In the genomic region with DNA sequence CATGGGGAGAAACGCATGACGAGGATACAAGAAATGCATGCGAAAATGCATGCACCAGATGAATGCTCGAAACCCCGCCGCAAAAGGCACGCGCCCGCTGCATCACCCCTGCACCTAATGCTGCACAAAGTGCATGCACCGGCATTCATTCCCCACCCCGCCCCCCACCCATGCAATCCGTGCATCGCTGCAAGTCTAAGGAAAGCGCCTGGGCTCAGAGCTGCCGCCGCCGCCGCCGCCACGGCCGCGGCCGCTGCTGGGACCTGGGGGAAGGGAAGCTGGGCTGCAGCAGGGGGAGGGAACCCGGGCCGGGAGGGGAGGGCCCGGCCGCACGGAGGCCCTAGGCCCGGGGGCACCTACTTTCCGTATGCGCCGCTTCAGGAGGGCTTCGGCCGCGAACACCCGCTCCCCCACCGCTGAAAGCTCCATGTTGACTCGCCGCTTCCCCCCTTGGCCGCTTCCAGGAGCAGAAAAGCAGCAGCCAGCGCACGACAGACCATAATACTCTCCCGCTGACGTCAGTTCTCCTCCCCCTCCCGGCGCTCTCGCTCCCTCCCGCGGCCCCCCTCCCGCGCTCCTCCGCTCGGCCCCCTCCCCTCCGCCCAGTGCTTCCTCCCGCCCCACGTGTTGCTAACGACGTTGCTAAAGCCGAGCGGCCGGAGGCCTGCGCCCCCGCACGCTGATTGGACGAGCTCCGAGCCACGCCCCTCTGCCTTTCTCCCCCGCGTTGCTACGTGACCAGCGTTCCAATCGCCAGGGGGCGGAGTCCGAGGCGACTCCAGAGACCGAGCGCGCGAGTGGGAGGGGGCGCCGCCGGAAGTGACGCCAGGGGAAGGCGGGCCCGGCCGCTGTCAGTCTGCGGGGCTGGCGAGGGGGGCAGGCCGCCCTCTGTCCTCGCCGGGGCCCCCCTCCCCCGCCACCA, we compare ENCODE assay signal across 8 cellular contexts. TPM values are rescaled to one million over a fixed set of nuclear protein-coding genes. Genes with fewer than 3 reads are reported as not detected.
DNase-seq lines count a peak whose midpoint lies in the region; ATAC-seq lines count a peak whose summit lies in the region.

A gene (minus strand): TSS at position 508 of the 922 bp plus-strand sequence. CDS start 79 bp downstream, at position 429.

- intact Hi-C loops in activated CD4-positive, alpha-beta T cell treated with anti-CD3 and anti-CD28 coated beads for 36 hours (cut with DNase I, micrococcal nuclease), result loop anchor here (1.0 to 5.0 kb wide), 15 partner anchors 13 to 1549 kb away; a partner anchor contains a TSS

- POLR2A ChIA-PET in activated CD4-positive, alpha-beta T cell treated with anti-CD3 and anti-CD28 coated beads for 36 hours (lab: Charles Lee), result interaction anchor here (0.6 to 1.3 kb wide), 6 partner anchors 14 to 1915 kb away, joined by 3 to 8 read pairs (median 3); a partner anchor contains a TSS

- CTCF ChIA-PET in activated CD4-positive, alpha-beta T cell treated with anti-CD3 and anti-CD28 coated beads for 36 hours (lab: Charles Lee), result interaction anchor here (0.7 to 1.8 kb wide), 8 partner anchors 8 to 200 kb away, joined by 3 to 8 read pairs (median 3); no protein-coding TSS in a partner anchor

- H3K27ac Mint-ChIP-seq in activated CD4-positive, alpha-beta T cell treated with anti-CD3 and anti-CD28 coated beads for 36 hours, result peak within 1 kb of the TSS; percentile 55

- peaks cover 35% of the 10 kb centered on the region for H3K27me3 Mint-ChIP-seq in activated CD4-positive, alpha-beta T cell treated with anti-CD3 and anti-CD28 coated beads for 36 hours

- peak within 1 kb of the TSS; percentile 79 for H3K4me3 Mint-ChIP-seq in activated CD4-positive, alpha-beta T cell treated with anti-CD3 and anti-CD28 coated beads for 36 hours

- H3K27ac ChIP-seq in cingulate gyrus (ENCODE audit: low read depth, low read length), result peak within 1 kb of the TSS; percentile 72

- peaks cover 32% of the 10 kb centered on the region for H3K4me1 Mint-ChIP-seq in activated CD4-positive, alpha-beta T cell treated with anti-CD3 and anti-CD28 coated beads for 36 hours

- H3K9me3 Mint-ChIP-seq in activated CD4-positive, alpha-beta T cell treated with anti-CD3 and anti-CD28 coated beads for 36 hours (ENCODE audit: low read depth), result no peaks in the 10 kb centered on the region

- DNase-seq in Ammon's horn (ENCODE audit: low spot score) (peak; percentile 100), GM19238 (ENCODE audit: insufficient read length, low spot score) (peak; percentile 100), NCI-H510A treated with DMSO at 0.1 percent for 48 hours (lab: John Stamatoyannopoulos, UW) (peak; percentile 100), kidney tubule cell (ENCODE audit: low spot score) (peak; percentile 99)
- DNase-seq in activated CD4-positive, alpha-beta T cell treated with anti-CD3 and anti-CD28 coated beads for 36 hours, result peak; percentile 100
- peak; percentile 96 to 97 for DNase-seq in stimulated activated CD4-positive, alpha-beta T cell treated with anti-CD3 and anti-CD28 coated beads, Interleukin-1b, Interleukin-23, amount 100 ng/mL, for 1 hour (ENCODE audit: low read depth in 2 of 2)

- H3K36me3 Mint-ChIP-seq in activated CD4-positive, alpha-beta T cell treated with anti-CD3 and anti-CD28 coated beads for 36 hours (ENCODE audit: low read depth), result no peaks in the 10 kb centered on the region

- peak; percentile 77 for ATAC-seq in HG03439 (IDR thresholded peaks at IDR 0.05; ENCODE audit: unreplicated experiment)
- ATAC-seq in activated CD4-positive, alpha-beta T cell treated with anti-CD3 and anti-CD28 coated beads for 36 hours, result peak; percentile 88

RNA-seq across cellular contexts. Expression of the gene that starts here (rescaled TPM):
- 1 to 10 TPM; 4.7 to 6.0 TPM for total RNA-seq in activated CD4-positive, alpha-beta T cell treated with anti-CD3 and anti-CD28 coated beads for 36 hours

Comparison
In these comparisons a context has a peak if more than half of its experiments do, and no peak if none do; other contexts are left out.
1. Peak in every context shown above with its lines: DNase-seq, ATAC-seq and H3K27ac ChIP-seq.